Comparison of ENCODE assay signal across 18 cellular contexts in genomic region chr10:115082521-115082920, GRCh38. TPM values are rescaled to one million over a fixed set of nuclear protein-coding genes. Genes with fewer than 3 reads are reported as not detected.
DNase-seq lines count a peak whose midpoint lies in the region; ATAC-seq and TF ChIP-seq lines count a peak whose summit lies in the region.
"Had no signal": no experiment of that assay in that cellular context is flagged by ENCODE, and none has a peak within 500 bp of the region (broad histone marks: within the 10 kb centered on the region; RNA-seq: fewer than 3 reads in every experiment).

No MANE protein-coding gene starts in this region.

- H3K9me3 ChIP-seq in transverse colon = no peaks in the 10 kb centered on the region
- H3K9me3 ChIP-seq: prostate gland had no signal

- TF ChIP-seq POLR2A in transverse colon (IDR thresholded peaks at IDR 0.05) = no peak

- no peak overlapping the region for H3K4me3 ChIP-seq in HFF-Myc (replicated peaks; ENCODE audit: low read depth, low read length)
- H3K4me3 ChIP-seq in brain microvascular endothelial cell (ENCODE audit: low read depth, low read length) = no peak overlapping the region
- no peak overlapping the region for H3K4me3 ChIP-seq in transverse colon
- H3K4me3 ChIP-seq: prostate gland had no signal

- intact Hi-C loops in transverse colon (cut with DNase I; ENCODE audit: low total_unique reads) = no loop called here

- in situ Hi-C loops in brain microvascular endothelial cell (cut with HindIII; ENCODE audit: low pct_ligation_motif_present, low sequenced_read_pairs) = loop anchor here (25.0 kb wide), 1 partner anchor 195 kb away; no protein-coding TSS in a partner anchor
- in situ Hi-C loops in transverse colon (cut with MboI; ENCODE audit: low pct_ligation_motif_present in 1 of 4, low pct_unique_long_range_greater_than_20kb in 1 of 4, low sequenced_read_pairs in 3 of 4) = no loop called here

- no peaks in the 10 kb centered on the region for H3K36me3 ChIP-seq in brain microvascular endothelial cell (replicated peaks)
- no peaks in the 10 kb centered on the region for H3K36me3 ChIP-seq in transverse colon
- H3K36me3 ChIP-seq: prostate gland had no signal

- H3K27me3 ChIP-seq in brain microvascular endothelial cell (replicated peaks) (no peaks in the 10 kb centered on the region), transverse colon (no peaks in the 10 kb centered on the region)

- H3K4me1 ChIP-seq in transverse colon = no peaks in the 10 kb centered on the region
- H3K4me1 ChIP-seq: prostate gland had no signal

- DNase-seq in AG09319 (ENCODE audit: extremely low read depth, low read depth) (peak; percentile 8), HFF-Myc (ENCODE audit: extremely low read depth, low read depth) (peak; percentile 38), brain microvascular endothelial cell (peak; percentile 84), iris pigment epithelial cell (ENCODE audit: low read depth) (peak; percentile 73), NCI-H345 (lab: John Stamatoyannopoulos, UW) (no peak), transverse colon (no peak), NCI-H1092 (lab: John Stamatoyannopoulos, UW) (no peak)
- DNase-seq: activated CD4-positive, alpha-beta T cell treated with anti-CD3 and anti-CD28 coated beads, Interleukin-2, amount 50 U/mL, for 1 hour; cerebellar nuclear complex; COR-L47; IMR-90; NCI-H2107; NCI-H69; stimulated activated CD4-positive, alpha-beta T cell treated with anti-CD3 and anti-CD28 coated beads, Interleukin-12 subunit alpha, Interleukin-12 subunit beta, amount 100 ng/mL, for 4 hours; stimulated activated naive B cell treated with anti-CD40 and anti-IgM and Interleukin-4, amounts not matched to agents 10 μg/mL and 1 μg/mL and 100 μg/mL, for 72 hours had no signal

- H3K27ac ChIP-seq in brain microvascular endothelial cell (no peak overlapping the region), transverse colon (no peak overlapping the region)
- H3K27ac ChIP-seq: prostate gland had no signal

- ATAC-seq in GM21367 (IDR thresholded peaks at IDR 0.05; ENCODE audit: unreplicated experiment) = no peak
- ATAC-seq: natural killer cell treated with Interleukin-12 subunit alpha and Interleukin-12 subunit beta and Interleukin-15 and Interleukin-18, amount 100 ng/mL, for 72 hours; stimulated activated naive B cell treated with anti-CD40 and anti-IgM and Interleukin-4, amounts not matched to agents 10 μg/mL and 1 μg/mL and 100 μg/mL, for 72 hours had no signal

- no peak for TF ChIP-seq EP300 in transverse colon (IDR thresholded peaks at IDR 0.05; ENCODE audit: low read depth)

- WGBS in transverse colon (ENCODE audit: low coverage in 1 of 2), 2 donors = 35 to 39% methylated on average over 2 of the region's 2 CpGs

- TF ChIP-seq CTCF in AG09319 (IDR thresholded peaks at IDR 0.05; ENCODE audit: low read depth, low read length) (no peak), HFF-Myc (IDR thresholded peaks at IDR 0.05; ENCODE audit: low read depth, low read length, missing control alignments) (no peak), brain microvascular endothelial cell (IDR thresholded peaks at IDR 0.05; ENCODE audit: low read depth, low read length, missing control alignments) (no peak), transverse colon (IDR thresholded peaks at IDR 0.05) (no peak)

RNA-seq across cellular contexts. Expression of gene ATRNL1, which starts 10.6 kb away (rescaled TPM):
- total RNA-seq in transverse colon = 10 to 100 TPM in 3 of 4 donors, 1 to 10 TPM in 1; 4.4 to 18.4 (median 14.4) TPM
- total RNA-seq: natural killer cell treated with Interleukin-12 subunit alpha and Interleukin-12 subunit beta and Interleukin-15 and Interleukin-18, amount 100 ng/mL, for 72 hours had no signal

Comparison
In these comparisons a context has a peak if more than half of its experiments do, and no peak if none do; other contexts are left out.
1. DNase-seq: peak in AG09319 (single experiment), HFF-Myc (single experiment), brain microvascular endothelial cell (single experiment) and iris pigment epithelial cell (single experiment); none in NCI-H345 (single experiment), transverse colon (single experiment) and NCI-H1092 (single experiment).